In the genomic region with DNA sequence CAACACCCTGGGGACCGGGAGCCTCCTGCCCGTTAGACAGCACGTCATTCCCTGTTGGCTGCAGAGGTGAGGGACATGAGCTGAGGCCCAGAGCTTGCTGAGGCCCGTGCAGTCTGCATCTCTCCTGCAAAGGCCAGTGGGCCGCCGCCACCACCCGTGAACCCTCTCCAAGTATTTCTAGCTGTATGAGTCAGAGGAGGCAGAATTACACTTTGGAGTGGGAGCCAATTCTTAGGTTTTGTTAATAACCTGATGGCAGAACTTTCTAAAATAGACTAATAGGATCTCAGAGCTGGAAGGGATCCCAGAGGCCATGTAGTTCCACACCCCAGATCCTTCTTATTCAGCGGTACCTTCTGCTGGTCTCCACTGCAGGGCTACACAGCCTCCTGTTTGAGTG, we compare ENCODE assay signal across 12 cellular contexts.
DNase-seq lines count a peak whose midpoint lies in the region; ATAC-seq and TF ChIP-seq lines count a peak whose summit lies in the region.
"Had no signal": no experiment of that assay in that cellular context is flagged by ENCODE, and none has a peak within 500 bp of the region (broad histone marks: within the 10 kb centered on the region; RNA-seq: fewer than 3 reads in every experiment).

No MANE protein-coding gene starts in this region.

- H3K4me1 ChIP-seq in esophagus squamous epithelium: peaks cover 3 to 23% (median 8%) of the 10 kb centered on the region in 3 donors
- H3K4me1 ChIP-seq in muscle layer of colon (ENCODE audit: insufficient read depth, low read length): peaks cover 17% of the 10 kb centered on the region
- H3K4me1 ChIP-seq in transverse colon: peaks cover 0 to 7% (median 0%) of the 10 kb centered on the region in 4 donors

- intact Hi-C loops in esophagus squamous epithelium (cut with DNase I): no loop called here
- intact Hi-C loops in transverse colon (cut with DNase I; ENCODE audit: low total_unique reads): loop anchor here (5.0 kb wide), 1 partner anchor 251 kb away; no protein-coding TSS in a partner anchor

- no peaks in the 10 kb centered on the region for H3K9me3 ChIP-seq in esophagus squamous epithelium
- no peaks in the 10 kb centered on the region for H3K9me3 ChIP-seq in muscle layer of colon (ENCODE audit: low read length)
- no peaks in the 10 kb centered on the region for H3K9me3 ChIP-seq in transverse colon

- no peak for TF ChIP-seq POLR2A in esophagus squamous epithelium (IDR thresholded peaks at IDR 0.05)
- TF ChIP-seq POLR2A in transverse colon (IDR thresholded peaks at IDR 0.05): no peak

- no peak for TF ChIP-seq EP300 in transverse colon (IDR thresholded peaks at IDR 0.05; ENCODE audit: low read depth)

- H3K9me3 Mint-ChIP-seq in activated CD8-positive, alpha-beta memory T cell treated with anti-CD3 and anti-CD28 coated beads, Interleukin-2, amount 10 ng/mL, durations not matched to agents 7 days and 5 days (ENCODE audit: low read depth): no peaks in the 10 kb centered on the region
- H3K9me3 Mint-ChIP-seq: effector memory CD8-positive, alpha-beta T cell had no signal

- no peak for TF ChIP-seq CTCF in esophagus squamous epithelium (IDR thresholded peaks at IDR 0.05)
- TF ChIP-seq CTCF in transverse colon (IDR thresholded peaks at IDR 0.05): no peak

- ATAC-seq in activated CD8-positive, alpha-beta memory T cell treated with anti-CD3 and anti-CD28 coated beads, Interleukin-2, amount 10 ng/mL, durations not matched to agents 7 days and 5 days: no peak
- ATAC-seq in HG02884 (IDR thresholded peaks at IDR 0.05; ENCODE audit: unreplicated experiment): no peak
- ATAC-seq: effector memory CD8-positive, alpha-beta T cell had no signal

- H3K27ac Mint-ChIP-seq in activated CD8-positive, alpha-beta memory T cell treated with anti-CD3 and anti-CD28 coated beads, Interleukin-2, amount 10 ng/mL, durations not matched to agents 7 days and 5 days: no peak overlapping the region
- H3K27ac Mint-ChIP-seq: effector memory CD8-positive, alpha-beta T cell had no signal

- in situ Hi-C loops in transverse colon (cut with MboI; ENCODE audit: low pct_ligation_motif_present in 1 of 4, low pct_unique_long_range_greater_than_20kb in 1 of 4, low sequenced_read_pairs in 3 of 4) (no loop called here), ACHN (cut with HindIII; ENCODE audit: low pct_ligation_motif_present, low pct_unique_long_range_greater_than_20kb, low sequenced_read_pairs) (no loop called here)

- H3K4me3 ChIP-seq in esophagus squamous epithelium (no peak overlapping the region), muscle layer of colon (ENCODE audit: low read depth in 1 of 2, low read length in 2 of 2) (no peak overlapping the region), transverse colon (no peak overlapping the region)

- no peak overlapping the region for H3K4me3 Mint-ChIP-seq in activated CD8-positive, alpha-beta memory T cell treated with anti-CD3 and anti-CD28 coated beads, Interleukin-2, amount 10 ng/mL, durations not matched to agents 7 days and 5 days
- H3K4me3 Mint-ChIP-seq: effector memory CD8-positive, alpha-beta T cell had no signal

- peaks cover 0 to 4% (median 0%) of the 10 kb centered on the region in 3 donors for H3K36me3 ChIP-seq in esophagus squamous epithelium
- peaks cover 24% of the 10 kb centered on the region for H3K36me3 ChIP-seq in muscle layer of colon (ENCODE audit: insufficient read depth, low read length)
- H3K36me3 ChIP-seq in transverse colon: no peaks in the 10 kb centered on the region

- DNase-seq in LHCN-M2 (ENCODE audit: low read depth) (peak; percentile 19), esophagus squamous epithelium (lab: John Stamatoyannopoulos, UW) (no peak), transverse colon (peak; percentile 14), HT-29 (ENCODE audit: low spot score) (no peak), ACHN (no peak)
- DNase-seq in activated CD8-positive, alpha-beta memory T cell treated with anti-CD3 and anti-CD28 coated beads, Interleukin-2, amount 10 ng/mL, durations not matched to agents 7 days and 5 days: no peak
- DNase-seq: activated CD8-positive, alpha-beta memory T cell treated with anti-CD3 and anti-CD28 coated beads, Interleukin-2, amount 50 U/mL, for 48 hours; effector memory CD8-positive, alpha-beta T cell; NCI-H524 treated with DMSO at 0.1 percent for 48 hours; SIG-M5 had no signal

- H3K4me1 Mint-ChIP-seq in activated CD8-positive, alpha-beta memory T cell treated with anti-CD3 and anti-CD28 coated beads, Interleukin-2, amount 10 ng/mL, durations not matched to agents 7 days and 5 days: no peaks in the 10 kb centered on the region

- H3K36me3 Mint-ChIP-seq in activated CD8-positive, alpha-beta memory T cell treated with anti-CD3 and anti-CD28 coated beads, Interleukin-2, amount 10 ng/mL, durations not matched to agents 7 days and 5 days: no peaks in the 10 kb centered on the region

- H3K27me3 ChIP-seq in esophagus squamous epithelium: no peaks in the 10 kb centered on the region
- H3K27me3 ChIP-seq in muscle layer of colon (ENCODE audit: control insufficient read depth in 1 of 2, insufficient read depth in 2 of 2, low read length in 2 of 2): no peaks in the 10 kb centered on the region
- no peaks in the 10 kb centered on the region for H3K27me3 ChIP-seq in transverse colon

- H3K27me3 Mint-ChIP-seq in activated CD8-positive, alpha-beta memory T cell treated with anti-CD3 and anti-CD28 coated beads, Interleukin-2, amount 10 ng/mL, durations not matched to agents 7 days and 5 days: peaks cover 22% of the 10 kb centered on the region

- H3K27ac ChIP-seq in esophagus squamous epithelium: peak overlapping the region in 3 of 4 donors; percentile 39 to 59 (median 57)
- peak overlapping the region; percentile 37 for H3K27ac ChIP-seq in muscle layer of colon (ENCODE audit: low read depth, low read length)
- peak overlapping the region; percentile 34 to 49 (median 36) for H3K27ac ChIP-seq in transverse colon

- no peak overlapping the region for H3K9ac ChIP-seq in muscle layer of colon (ENCODE audit: low read length)

- WGBS in esophagus squamous epithelium, 2 donors: 8 to 25% methylated on average over 1 to 8 of the region's 8 CpGs
- WGBS in transverse colon (ENCODE audit: low coverage in 1 of 2), 2 donors: 70 to 78% methylated on average over 3 to 8 of the region's 8 CpGs

- CTCF ChIA-PET in activated CD8-positive, alpha-beta memory T cell treated with anti-CD3 and anti-CD28 coated beads, Interleukin-2, amount 10 ng/mL, durations not matched to agents 7 days and 5 days (lab: Charles Lee): no interaction called here

Comparison
In these comparisons a context has a peak if more than half of its experiments do, and no peak if none do; other contexts are left out.
1. DNase-seq: peak in LHCN-M2 (single experiment) and transverse colon (single experiment); none in esophagus squamous epithelium (single experiment), HT-29 (single experiment), activated CD8-positive, alpha-beta memory T cell treated with anti-CD3 and anti-CD28 coated beads, Interleukin-2, amount 10 ng/mL, durations not matched to agents 7 days and 5 days (single experiment) and ACHN (single experiment).
2. Peak in every context shown above with its lines, with median percentiles within 50 percentile points of each other: H3K27ac ChIP-seq.